ENCODE assay signal across 8 cellular contexts in genomic region chr6:37443219-37443542, GRCh38. TPM values are rescaled to one million over a fixed set of nuclear protein-coding genes. Genes with fewer than 3 reads are reported as not detected.
A peak's percentile ranks its signal among the peaks of the same experiment; 100 is the strongest.
DNase-seq lines count a peak whose midpoint lies in the region; ATAC-seq, FAIRE-seq and TF ChIP-seq lines count a peak whose summit lies in the region.
"Not testable (repeated sequence)": the region's sequence is repeated elsewhere in the genome, so short reads cannot be mapped to it uniquely, and the experiment has no call there.

No MANE protein-coding gene starts in this region.

- not testable (repeated sequence) for DNase-seq in AG10803 (ENCODE audit: low read depth); activated CD4-positive, alpha-beta T cell treated with anti-CD3 and anti-CD28 coated beads, Interleukin-2, amount 10 ng/mL, durations not matched to agents 7 days and 5 days; epithelial cell of proximal tubule (ENCODE audit: low read depth); right lobe of liver; pancreas

- H3K9ac ChIP-seq in subcutaneous abdominal adipose tissue (ENCODE audit: low read length in 5 of 5), result peak overlapping the region in 3 of 5 donors; percentile 15 to 74 (median 72)

- H3K36me3 ChIP-seq in KOPT-K1 (ENCODE audit: insufficient read depth, low read length) (peaks cover 88% of the 10 kb centered on the region), right lobe of liver (peaks cover 0 to 44% (median 10%) of the 10 kb centered on the region in 4 donors), pancreas (peaks cover 0 to 27% (median 6%) of the 10 kb centered on the region in 3 donors), subcutaneous abdominal adipose tissue (ENCODE audit: control insufficient read depth in 5 of 5, insufficient read depth in 5 of 5, low read length in 5 of 5) (peaks cover 39 to 76% (median 45%) of the 10 kb centered on the region in 5 donors)

- not testable (repeated sequence) for H3K4me1 ChIP-seq in right lobe of liver
- H3K4me1 ChIP-seq in pancreas, result peaks cover 13 to 30% (median 26%) of the 10 kb centered on the region in 3 donors
- peaks cover 0 to 17% (median 5%) of the 10 kb centered on the region in 5 donors for H3K4me1 ChIP-seq in subcutaneous abdominal adipose tissue (ENCODE audit: control insufficient read depth in 5 of 5, insufficient read depth in 5 of 5, low read length in 5 of 5)

- POLR2A ChIA-PET in activated CD4-positive, alpha-beta T cell treated with anti-CD3 and anti-CD28 coated beads, Interleukin-2, amount 10 ng/mL, durations not matched to agents 7 days and 5 days (lab: Charles Lee), result not testable (repeated sequence)

- not testable (repeated sequence) for ATAC-seq in right lobe of liver
- ATAC-seq in pancreas, result peak in 3 of 4 donors; percentile 43 to 64 (median 56)

- H3K4me1 Mint-ChIP-seq in activated CD4-positive, alpha-beta T cell treated with anti-CD3 and anti-CD28 coated beads, Interleukin-2, amount 10 ng/mL, durations not matched to agents 7 days and 5 days, result peaks cover 39% of the 10 kb centered on the region
- peaks cover 41% of the 10 kb centered on the region for H3K4me1 Mint-ChIP-seq in activated naive CD8-positive, alpha-beta T cell (ENCODE audit: low read depth)

- H3K27me3 ChIP-seq in right lobe of liver; pancreas; subcutaneous abdominal adipose tissue (ENCODE audit: control insufficient read depth in 5 of 5, insufficient read depth in 4 of 5, low read length in 5 of 5): not testable (repeated sequence)

- FAIRE-seq in pancreas (lab: Jason Lieb, UNC), result not testable (repeated sequence)

- H3K4me3 ChIP-seq in AG10803 (ENCODE audit: low read length) (peak overlapping the region; percentile 34), epithelial cell of proximal tubule (ENCODE audit: low read depth, low read length) (peak overlapping the region; percentile 11), right lobe of liver (peak overlapping the region in 2 of 3 donors; percentile 20 to 27), pancreas (peak overlapping the region in 1 of 4 donors; percentile 12), subcutaneous abdominal adipose tissue (ENCODE audit: low read depth in 1 of 5, low read length in 5 of 5) (peak overlapping the region in 3 of 5 donors; percentile 41 to 52 (median 49))

- peaks cover 55% of the 10 kb centered on the region for H3K36me3 Mint-ChIP-seq in activated CD4-positive, alpha-beta T cell treated with anti-CD3 and anti-CD28 coated beads, Interleukin-2, amount 10 ng/mL, durations not matched to agents 7 days and 5 days (ENCODE audit: low read depth)
- peaks cover 11% of the 10 kb centered on the region for H3K36me3 Mint-ChIP-seq in activated naive CD8-positive, alpha-beta T cell

- not testable (repeated sequence) for H3K9me3 ChIP-seq in KOPT-K1 (ENCODE audit: insufficient read depth, low read length, poor library complexity, severe bottlenecking); right lobe of liver; pancreas; subcutaneous abdominal adipose tissue (ENCODE audit: control insufficient read depth in 5 of 5, low read length in 5 of 5)

- intact Hi-C loops in right lobe of liver (cut with DNase I); pancreas (cut with DNase I): not testable (repeated sequence)

- not testable (repeated sequence) for TF ChIP-seq POLR2A in right lobe of liver (IDR thresholded peaks at IDR 0.05)

- H3K27me3 Mint-ChIP-seq in activated CD4-positive, alpha-beta T cell treated with anti-CD3 and anti-CD28 coated beads, Interleukin-2, amount 10 ng/mL, durations not matched to agents 7 days and 5 days; activated naive CD8-positive, alpha-beta T cell: not testable (repeated sequence)

- H3K27ac Mint-ChIP-seq in activated CD4-positive, alpha-beta T cell treated with anti-CD3 and anti-CD28 coated beads, Interleukin-2, amount 10 ng/mL, durations not matched to agents 7 days and 5 days, result peak overlapping the region; percentile 93
- peak overlapping the region; percentile 86 for H3K27ac Mint-ChIP-seq in activated naive CD8-positive, alpha-beta T cell

- WGBS in right lobe of liver (ENCODE audit: insufficient coverage, low coverage, low lambda C conversion rate, missing lambda C conversion rate), result 74% methylated on average over 5 of the region's 5 CpGs
- WGBS in pancreas, 2 donors, result 31 to 63% methylated on average over 5 of the region's 5 CpGs

- H3K27ac ChIP-seq in KOPT-K1 (ENCODE audit: low read depth, low read length, poor library complexity, severe bottlenecking), result peak overlapping the region; percentile 52
- H3K27ac ChIP-seq in right lobe of liver, result peak overlapping the region in 2 of 3 donors; percentile 20 to 68
- H3K27ac ChIP-seq in pancreas, result peak overlapping the region in 2 of 4 donors; percentile 53 to 60
- H3K27ac ChIP-seq in subcutaneous abdominal adipose tissue (ENCODE audit: low read depth, low read length), result not testable (repeated sequence)

- CTCF ChIA-PET in activated CD4-positive, alpha-beta T cell treated with anti-CD3 and anti-CD28 coated beads, Interleukin-2, amount 10 ng/mL, durations not matched to agents 7 days and 5 days (lab: Charles Lee), result interaction anchor here (0.7 to 1.3 kb wide), 5 partner anchors 11 to 446 kb away, joined by 3 read pairs; no protein-coding TSS in a partner anchor

- not testable (repeated sequence) for TF ChIP-seq CTCF in AG10803 (conservative IDR thresholded peaks at IDR 0.05; ENCODE audit: low read length); epithelial cell of proximal tubule (conservative IDR thresholded peaks at IDR 0.05; ENCODE audit: low read depth, low read length); right lobe of liver (IDR thresholded peaks at IDR 0.05); pancreas (IDR thresholded peaks at IDR 0.05)

- H3K4me3 Mint-ChIP-seq in activated CD4-positive, alpha-beta T cell treated with anti-CD3 and anti-CD28 coated beads, Interleukin-2, amount 10 ng/mL, durations not matched to agents 7 days and 5 days, result peak overlapping the region; percentile 79
- peak overlapping the region; percentile 74 for H3K4me3 Mint-ChIP-seq in activated naive CD8-positive, alpha-beta T cell

- not testable (repeated sequence) for H3K9me3 Mint-ChIP-seq in activated CD4-positive, alpha-beta T cell treated with anti-CD3 and anti-CD28 coated beads, Interleukin-2, amount 10 ng/mL, durations not matched to agents 7 days and 5 days; activated naive CD8-positive, alpha-beta T cell (ENCODE audit: low read depth)

RNA-seq across cellular contexts. Expression of gene CMTR1, which starts 10.2 kb away (rescaled TPM):
- total RNA-seq in activated CD4-positive, alpha-beta T cell treated with anti-CD3 and anti-CD28 coated beads, Interleukin-2, amount 10 ng/mL, durations not matched to agents 7 days and 5 days, result 10 to 100 TPM; 90.9 to 92.5 TPM
- total RNA-seq in epithelial cell of proximal tubule (20.8 and 22.9 TPM in 2 replicates), right lobe of liver (10 to 100 TPM; 15.6 to 22.3 (median 16.5) TPM), pancreas (10 to 100 TPM; 13.4 to 21.9 (median 16.2) TPM)
- 10 to 100 TPM; 17.1 to 31.0 TPM for polyA plus RNA-seq in pancreas

RNA-seq across cellular contexts. Expression of gene CCDC167, which starts 56.5 kb away (rescaled TPM):
- total RNA-seq in activated CD4-positive, alpha-beta T cell treated with anti-CD3 and anti-CD28 coated beads, Interleukin-2, amount 10 ng/mL, durations not matched to agents 7 days and 5 days, result 10 to 100 TPM; 54.8 to 60.9 TPM
- total RNA-seq in epithelial cell of proximal tubule, result 126 and 136 TPM in 2 replicates
- 100 to 1,000 TPM in 1 of 6 experiments, 10 to 100 TPM in 5; 16.5 to 103 (median 26.9) TPM for total RNA-seq in right lobe of liver
- total RNA-seq in pancreas, result 10 to 100 TPM in 1 of 6 donors, 1 to 10 TPM in 5; 4.3 to 11.5 (median 5.5) TPM
- polyA plus RNA-seq in pancreas, result 10 to 100 TPM; 12.1 to 12.4 TPM
